Comparison of ENCODE assay signal across 2 cellular contexts in the genomic region with DNA sequence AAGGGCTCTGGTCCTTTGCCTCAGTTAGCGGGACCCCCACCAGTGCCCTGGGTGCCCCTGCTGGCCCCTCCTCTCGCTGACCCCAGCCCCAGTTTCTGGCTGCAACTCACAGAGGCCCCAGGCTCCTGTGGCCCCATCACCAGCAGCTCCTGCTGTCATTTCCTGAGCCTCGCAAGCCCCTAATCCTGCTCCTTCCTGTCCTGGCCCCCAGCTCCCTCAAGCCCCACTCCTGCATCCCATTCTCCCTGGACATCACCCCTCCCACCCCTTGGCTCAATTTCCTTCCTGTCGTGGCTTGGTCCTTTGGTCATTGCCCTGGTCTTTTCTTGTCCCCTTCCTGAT.
TF ChIP-seq lines count a peak whose summit lies in the region.

No MANE protein-coding gene starts in this region.

TF ChIP-seq in IMR-90, 13 proteins besides CTCF, POLR2A, EP300 and RAD21:
- TF ChIP-seq MXI1 (IDR thresholded peaks at IDR 0.05; ENCODE audit: borderline replicate concordance, low read depth, low read length) (no peak), SMC3 (IDR thresholded peaks at IDR 0.05; ENCODE audit: low read depth, low read length) (no peak), NFE2L2 (IDR thresholded peaks at IDR 0.05; ENCODE audit: low read depth, low read length) (no peak), FOS (IDR thresholded peaks at IDR 0.05; ENCODE audit: low read depth, low read length) (no peak), MAZ (IDR thresholded peaks at IDR 0.05; ENCODE audit: borderline replicate concordance, low read depth, low read length) (no peak), CEBPB (IDR thresholded peaks at IDR 0.05; ENCODE audit: low read depth, low read length) (no peak), CHD1 (IDR thresholded peaks at IDR 0.05; ENCODE audit: low read depth, low read length) (no peak)

TF ChIP-seq in HEK293T, 16 proteins besides CTCF, POLR2A, EP300 and RAD21:
- TF ChIP-seq NFRKB (IDR thresholded peaks at IDR 0.05) (no peak), FOXA1 (IDR thresholded peaks at IDR 0.05) (no peak), ELF4 (IDR thresholded peaks at IDR 0.05) (no peak), TARDBP (IDR thresholded peaks at IDR 0.05) (no peak), LEF1 (IDR thresholded peaks at IDR 0.05; ENCODE audit: borderline replicate concordance) (no peak), SP1 (IDR thresholded peaks at IDR 0.05) (no peak), FOXM1 (IDR thresholded peaks at IDR 0.05; ENCODE audit: borderline replicate concordance) (no peak), ZNF384 (IDR thresholded peaks at IDR 0.05) (no peak), ARNT (IDR thresholded peaks at IDR 0.05) (no peak), HDGF (IDR thresholded peaks at IDR 0.05; ENCODE audit: borderline replicate concordance) (no peak), L3MBTL2 (conservative IDR thresholded peaks at IDR 0.05) (no peak), BHLHE40 (IDR thresholded peaks at IDR 0.05; ENCODE audit: borderline replicate concordance) (no peak), FOXK2 (IDR thresholded peaks at IDR 0.05) (no peak), SUZ12 (IDR thresholded peaks at IDR 0.05) (no peak), CTBP1 (IDR thresholded peaks at IDR 0.05; ENCODE audit: borderline replicate concordance) (no peak)
- TF ChIP-seq, protein P1, sequence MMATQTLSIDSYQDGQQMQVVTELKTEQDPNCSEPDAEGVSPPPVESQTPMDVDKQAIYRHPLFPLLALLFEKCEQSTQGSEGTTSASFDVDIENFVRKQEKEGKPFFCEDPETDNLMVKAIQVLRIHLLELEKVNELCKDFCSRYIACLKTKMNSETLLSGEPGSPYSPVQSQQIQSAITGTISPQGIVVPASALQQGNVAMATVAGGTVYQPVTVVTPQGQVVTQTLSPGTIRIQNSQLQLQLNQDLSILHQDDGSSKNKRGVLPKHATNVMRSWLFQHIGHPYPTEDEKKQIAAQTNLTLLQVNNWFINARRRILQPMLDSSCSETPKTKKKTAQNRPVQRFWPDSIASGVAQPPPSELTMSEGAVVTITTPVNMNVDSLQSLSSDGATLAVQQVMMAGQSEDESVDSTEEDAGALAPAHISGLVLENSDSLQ (IDR thresholded peaks at IDR 0.05), result no peak
